ENCODE assay signal across 18 cellular contexts in the genomic region with DNA sequence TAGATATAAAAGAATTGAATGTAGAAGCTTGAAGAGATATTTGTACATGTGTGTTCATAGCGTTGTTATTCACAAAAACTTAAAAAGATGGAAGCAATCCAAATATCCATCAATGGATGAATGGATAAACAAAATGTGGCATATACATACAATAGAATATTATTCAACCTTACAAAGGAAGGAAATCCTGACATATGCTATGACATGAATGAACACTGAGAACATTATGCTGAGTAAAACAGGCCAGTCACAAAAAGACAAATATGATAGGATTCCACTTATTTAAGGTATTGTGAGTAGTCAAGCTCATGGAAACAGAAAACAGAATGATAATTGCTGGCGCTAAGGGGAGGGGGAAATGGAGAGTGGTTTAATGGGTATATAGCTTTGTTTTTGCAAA. TPM values are rescaled to one million over a fixed set of nuclear protein-coding genes. Genes with fewer than 3 reads are reported as not detected.
DNase-seq lines count a peak whose midpoint lies in the region; ATAC-seq, FAIRE-seq and TF ChIP-seq lines count a peak whose summit lies in the region.
"Had no signal": no experiment of that assay in that cellular context is flagged by ENCODE, and none has a peak within 500 bp of the region (broad histone marks: within the 10 kb centered on the region; RNA-seq: fewer than 3 reads in every experiment).

No MANE protein-coding gene starts in this region.

- no peak overlapping the region for H3K4me2 ChIP-seq in endothelial cell of umbilical vein (ENCODE audit: insufficient read depth, low read length)
- H3K4me2 ChIP-seq: BLaER1, GM23338 had no signal

- peak; percentile 55 for FAIRE-seq in endothelial cell of umbilical vein (lab: Jason Lieb, UNC)
- FAIRE-seq: G401.6, GM12892 had no signal

- TF ChIP-seq CTCF in endothelial cell of umbilical vein (IDR thresholded peaks at IDR 0.05; ENCODE audit: extremely low read depth in 1 of 2, insufficient read depth in 1 of 2, low read depth in 1 of 2, low read length in 2 of 2): no peak
- TF ChIP-seq CTCF in BE2C (IDR thresholded peaks at IDR 0.05; ENCODE audit: low read depth, low read length): no peak

- CTCF ChIA-PET in endothelial cell of umbilical vein (lab: Charles Lee): interaction anchor here (0.6 to 1.6 kb wide), 3 partner anchors 10 to 25 kb away, joined by 3 read pairs; no protein-coding TSS in a partner anchor

- H3K36me3 ChIP-seq in endothelial cell of umbilical vein (ENCODE audit: control insufficient read depth in 2 of 2, extremely low read depth in 1 of 2, insufficient read depth in 2 of 2, low read length in 2 of 2) (no peaks in the 10 kb centered on the region), BE2C (no peaks in the 10 kb centered on the region)
- H3K36me3 ChIP-seq: BLaER1 had no signal

- H3K27me3 ChIP-seq in endothelial cell of umbilical vein (ENCODE audit: control insufficient read depth in 2 of 2, insufficient read depth in 2 of 2, low read length in 2 of 2): no peaks in the 10 kb centered on the region
- no peaks in the 10 kb centered on the region for H3K27me3 ChIP-seq in BE2C
- H3K27me3 ChIP-seq: BLaER1 had no signal

- POLR2A ChIA-PET in endothelial cell of umbilical vein (lab: Charles Lee): no interaction called here

- no peaks in the 10 kb centered on the region for H4K20me1 ChIP-seq in endothelial cell of umbilical vein (replicated peaks; ENCODE audit: control insufficient read depth, extremely low read depth, insufficient read depth, low read length)
- H4K20me1 ChIP-seq: BLaER1 had no signal

- H2AFZ ChIP-seq in endothelial cell of umbilical vein (ENCODE audit: low read depth, low read length): no peak overlapping the region
- H2AFZ ChIP-seq: GM23338 had no signal

- no peaks in the 10 kb centered on the region for H3K4me1 ChIP-seq in endothelial cell of umbilical vein (ENCODE audit: control insufficient read depth, extremely low read depth, insufficient read depth, low read length)
- H3K4me1 ChIP-seq in BE2C: no peaks in the 10 kb centered on the region
- H3K4me1 ChIP-seq: BLaER1, Caco-2 had no signal

- intact Hi-C loops in endothelial cell of umbilical vein (cut with micrococcal nuclease): no loop called here

- no peak for TF ChIP-seq POLR2A in endothelial cell of umbilical vein (IDR thresholded peaks at IDR 0.05; ENCODE audit: low read depth, low read length)

- no peaks in the 10 kb centered on the region for H3K79me2 ChIP-seq in endothelial cell of umbilical vein (ENCODE audit: control insufficient read depth, insufficient read depth, low read length)

- no peak overlapping the region for H3K4me3 ChIP-seq in endothelial cell of umbilical vein (replicated peaks in 1 of 3; ENCODE audit: insufficient read depth in 1 of 3, low read depth in 1 of 3, low read length in 3 of 3)
- H3K4me3 ChIP-seq in BE2C (ENCODE audit: low read depth, low read length): no peak overlapping the region
- H3K4me3 ChIP-seq: BLaER1, GM23338 had no signal

- no peaks in the 10 kb centered on the region for H3K9me1 ChIP-seq in endothelial cell of umbilical vein (replicated peaks; ENCODE audit: control insufficient read depth, extremely low read depth, insufficient read depth, low read length)

- no peak overlapping the region for H3K9ac ChIP-seq in endothelial cell of umbilical vein (replicated peaks; ENCODE audit: extremely low read depth, insufficient read depth, low read length)
- H3K9ac ChIP-seq: BLaER1 had no signal

- DNase-seq in dermis blood vessel endothelial cell: peak; percentile 63
- DNase-seq in endothelial cell of umbilical vein (ENCODE audit: low read depth, low spot score): peak; percentile 69
- DNase-seq in lung microvascular endothelial cell (ENCODE audit: low read depth in 2 of 2): peak; percentile 43 to 91
- DNase-seq in BE2C: no peak
- DNase-seq: Caco-2; CD4-positive, CD25-positive, alpha-beta regulatory T cell; CD8-positive, alpha-beta T cell; DMS153; DND-41; H9 had no signal

- no TSS peak for BruUV-seq in endothelial cell of umbilical vein (replicated peaks; lab: Mats Ljungman, UMichigan)

- no peak overlapping the region for H3K27ac ChIP-seq in endothelial cell of umbilical vein (ENCODE audit: insufficient read depth, low read depth, low read length)
- H3K27ac ChIP-seq: BLaER1, C4-2B had no signal

- dilution Hi-C loops in endothelial cell of umbilical vein (cut with MboI; ENCODE audit: extremely low pct_ligation_motif_present, low sequenced_read_pairs): no loop called here

- no peaks in the 10 kb centered on the region for H3K9me3 ChIP-seq in endothelial cell of umbilical vein (replicated peaks; ENCODE audit: control insufficient read depth, insufficient read depth, low read length)
- H3K9me3 ChIP-seq in BE2C: no peaks in the 10 kb centered on the region
- H3K9me3 ChIP-seq: Caco-2 had no signal

- ATAC-seq in GM19397 (IDR thresholded peaks at IDR 0.05; ENCODE audit: unreplicated experiment) (no peak), HG02884 (IDR thresholded peaks at IDR 0.05; ENCODE audit: unreplicated experiment) (no peak)
- ATAC-seq: CD8-positive, alpha-beta T cell; GM23338; HCT116 had no signal

TF ChIP-seq in endothelial cell of umbilical vein, 7 proteins besides CTCF, POLR2A, EP300 and RAD21:
- TF ChIP-seq JUN (IDR thresholded peaks at IDR 0.05; ENCODE audit: borderline replicate concordance, insufficient read depth, insufficient read length, low read depth) (peak; percentile 29), GATA2 (IDR thresholded peaks at IDR 0.05; ENCODE audit: insufficient read depth, insufficient read length, low read depth, low read length) (no peak)

RNA-seq across cellular contexts. Expression of a gene that starts 47.0 kb away (rescaled TPM):
- total RNA-seq in dermis blood vessel endothelial cell (75.6 and 94.8 TPM in 2 replicates), endothelial cell of umbilical vein (51.8 TPM in 2 replicates), lung microvascular endothelial cell (39.9 and 72.4 TPM in 2 replicates)
- 53.7 and 56.5 TPM in 2 replicates for polyA plus RNA-seq in endothelial cell of umbilical vein
- 26.4 and 27.6 TPM in 2 replicates for polyA plus RNA-seq in endothelial cell of umbilical vein (2011; cell fraction: cytosol; rRNA removed)
- 170 and 171 TPM in 2 replicates for polyA plus RNA-seq in endothelial cell of umbilical vein (2011; cell fraction: nucleus; rRNA removed)
- polyA plus RNA-seq in endothelial cell of umbilical vein (2012): 19.3 and 21.1 TPM in 2 replicates
- 159 and 164 TPM in 2 replicates for polyA minus RNA-seq in endothelial cell of umbilical vein
- polyA minus RNA-seq in endothelial cell of umbilical vein (2011; cell fraction: cytosol; rRNA and poly(A)+ RNA removed): 50.5 TPM
- polyA minus RNA-seq in endothelial cell of umbilical vein (2011; cell fraction: nucleus; rRNA and poly(A)+ RNA removed): 174 and 262 TPM in 2 replicates
- polyA plus RNA-seq in BE2C (2012; ENCODE audit: insufficient read depth, insufficient read length, low read depth): 23.5 TPM

RNA-seq across cellular contexts. Expression of a gene that starts 52.4 kb away (rescaled TPM):
- total RNA-seq in dermis blood vessel endothelial cell (106 and 115 TPM in 2 replicates), endothelial cell of umbilical vein (53.7 and 57.3 TPM in 2 replicates), lung microvascular endothelial cell (61.0 and 79.8 TPM in 2 replicates)
- polyA plus RNA-seq in endothelial cell of umbilical vein: 32.1 and 35.2 TPM in 2 replicates
- 33.5 and 36.3 TPM in 2 replicates for polyA plus RNA-seq in endothelial cell of umbilical vein (2011; cell fraction: cytosol; rRNA removed)
- polyA plus RNA-seq in endothelial cell of umbilical vein (2011; cell fraction: nucleus; rRNA removed): 50.0 and 54.0 TPM in 2 replicates
- polyA plus RNA-seq in endothelial cell of umbilical vein (2012): 36.1 and 50.8 TPM in 2 replicates
- 53.2 and 56.5 TPM in 2 replicates for polyA minus RNA-seq in endothelial cell of umbilical vein
- 21.7 TPM for polyA minus RNA-seq in endothelial cell of umbilical vein (2011; cell fraction: cytosol; rRNA and poly(A)+ RNA removed)
- polyA minus RNA-seq in endothelial cell of umbilical vein (2011; cell fraction: nucleus; rRNA and poly(A)+ RNA removed): 46.2 and 56.0 TPM in 2 replicates
- polyA plus RNA-seq in BE2C (2012; ENCODE audit: insufficient read depth, insufficient read length, low read depth): 71.6 TPM
